24 cellular contexts compared by ENCODE assay signal in the genomic region with DNA sequence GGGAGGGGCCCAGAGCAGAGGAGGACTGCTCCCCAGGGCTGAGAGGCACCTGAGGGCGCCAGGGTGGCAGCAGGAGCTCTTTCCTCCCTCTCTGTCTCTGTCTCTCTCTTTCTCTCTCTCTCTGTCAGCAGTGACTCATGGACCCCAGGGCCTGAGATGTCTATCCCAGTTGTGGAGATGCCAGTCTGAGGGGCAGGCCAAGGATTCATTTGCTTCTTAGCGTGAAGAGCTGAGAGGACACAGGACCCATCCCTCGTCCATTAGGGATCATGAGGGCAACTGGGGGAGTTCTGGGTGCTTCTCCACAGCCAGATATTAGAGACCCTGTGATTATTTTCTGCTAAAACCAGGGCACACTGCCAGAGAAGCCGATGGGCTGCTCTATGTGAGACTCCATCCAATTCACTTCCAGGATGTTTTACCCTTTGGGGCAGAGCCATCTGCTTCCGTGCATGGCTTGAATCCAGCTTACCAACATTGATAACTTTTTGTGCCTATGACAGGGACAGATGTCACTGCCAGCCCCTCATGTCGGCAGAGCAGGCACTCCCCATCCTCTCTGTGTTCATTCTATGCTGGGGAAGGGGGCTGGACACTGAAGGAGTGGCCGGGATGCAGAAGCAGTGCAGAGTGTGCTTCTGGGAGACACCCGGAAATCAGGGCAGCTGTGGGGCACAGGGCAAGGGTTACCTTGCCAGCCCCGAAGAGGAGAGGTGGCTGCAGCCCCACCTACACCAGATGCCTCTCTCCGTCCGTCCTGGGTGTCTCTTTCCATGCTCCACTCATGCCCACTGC. TPM values are rescaled to one million over a fixed set of nuclear protein-coding genes. Genes with fewer than 3 reads are reported as not detected.
DNase-seq lines count a peak whose midpoint lies in the region; ATAC-seq and TF ChIP-seq lines count a peak whose summit lies in the region.
"Had no signal": no experiment of that assay in that cellular context is flagged by ENCODE, and none has a peak within 500 bp of the region (broad histone marks: within the 10 kb centered on the region; RNA-seq: fewer than 3 reads in every experiment).

No MANE protein-coding gene starts in this region.

- H3K4me3 Mint-ChIP-seq in CD4-positive, alpha-beta T cell, result peak overlapping the region; percentile 22
- H3K4me3 Mint-ChIP-seq: activated B cell treated with CpG ODN at 0.5 μM for 24 hours; central memory CD8-positive, alpha-beta T cell; nephron; T-helper 1 cell treated with Interleukin-12 subunit alpha and Interleukin-12 subunit beta and Interleukin-4 antibody, amounts not matched to agents 30 μg/mL and 1 μg/mL, for 36 hours had no signal

- H3K36me3 Mint-ChIP-seq in CD4-positive, alpha-beta T cell (ENCODE audit: low read depth), result no peaks in the 10 kb centered on the region
- H3K36me3 Mint-ChIP-seq: CD14-positive monocyte had no signal

- peak; percentile 31 for DNase-seq in DMS 273 (lab: John Stamatoyannopoulos, UW; ENCODE audit: unreplicated experiment)
- no peak for DNase-seq in DMS 273 treated with DMSO at 0.1 percent for 48 hours (lab: John Stamatoyannopoulos, UW)
- no peak for DNase-seq in CD4-positive, alpha-beta T cell
- DNase-seq in MG63, result peak; percentile 55
- peak; percentile 40 for DNase-seq in fibroblast of mammary gland (ENCODE audit: low read depth)
- DNase-seq in glomerular visceral epithelial cell (ENCODE audit: extremely low spot score), result no peak
- no peak for DNase-seq in caudate nucleus (lab: John Stamatoyannopoulos, UW)
- DNase-seq: activated B cell treated with CpG ODN at 0.5 μM for 24 hours; DND-41; effector memory CD4-positive, alpha-beta T cell; heart left ventricle; NCI-H2107; NK-92 treated with Interleukin-12 subunit alpha and Interleukin-12 subunit beta, amount 100 ng/mL, for 24 hours; stimulated activated naive CD8-positive, alpha-beta T cell treated with anti-CD3 and anti-CD28 coated beads, Interleukin-15, Interleukin-2, amounts not matched to agents 100 U/mL and 50 U/mL, for 24 hours; upper lobe of right lung had no signal

- CTCF ChIA-PET in CD4-positive, alpha-beta T cell (lab: Charles Lee), result interaction anchor here (0.6 kb wide), 1 partner anchor 15 kb away, joined by 3 read pairs; no protein-coding TSS in a partner anchor

- no peak for TF ChIP-seq CTCF in CD4-positive, alpha-beta T cell (IDR thresholded peaks at IDR 0.05)
- no peak for TF ChIP-seq CTCF in fibroblast of mammary gland (conservative IDR thresholded peaks at IDR 0.05; ENCODE audit: control insufficient read depth, insufficient read depth, low read depth, low read length)

- no peaks in the 10 kb centered on the region for H3K9me3 Mint-ChIP-seq in CD4-positive, alpha-beta T cell
- H3K9me3 Mint-ChIP-seq: activated B cell treated with CpG ODN at 0.5 μM for 24 hours; activated T-helper 2 cell treated with anti-CD3 and anti-CD28 coated beads, Interferon-gamma antibody, Interleukin-2, Interleukin-4, amounts not matched to agents 10 μg/mL and 5 μg/mL and 100 μg/mL, durations not matched to agents 14 hours and 24 hours and 36 hours; central memory CD8-positive, alpha-beta T cell; nephron; T-helper 1 cell treated with Interleukin-12 subunit alpha and Interleukin-12 subunit beta and Interleukin-4 antibody, amounts not matched to agents 30 μg/mL and 1 μg/mL, for 36 hours had no signal

- H3K36me3 ChIP-seq in MG63, result no peaks in the 10 kb centered on the region
- H3K36me3 ChIP-seq: heart left ventricle, upper lobe of right lung had no signal

- intact Hi-C loops in CD4-positive, alpha-beta T cell (cut with DNase I, micrococcal nuclease), result loop anchor here in 1 of 2 experiments (2.0 kb wide), 1 partner anchor 47 kb away; no protein-coding TSS in a partner anchor

- H3K9me3 ChIP-seq in CD4-positive, alpha-beta T cell (ENCODE audit: control insufficient read depth, low read length), result no peaks in the 10 kb centered on the region
- H3K9me3 ChIP-seq in MG63, result peaks cover 6% of the 10 kb centered on the region
- H3K9me3 ChIP-seq: heart left ventricle, upper lobe of right lung had no signal

- H3K4me1 Mint-ChIP-seq in CD4-positive, alpha-beta T cell (ENCODE audit: low read depth), result peaks cover 34% of the 10 kb centered on the region
- H3K4me1 Mint-ChIP-seq: central memory CD8-positive, alpha-beta T cell; nephron had no signal

- no peak for ATAC-seq in CD4-positive, alpha-beta T cell (ENCODE audit: poor library complexity)
- ATAC-seq in HG02763 (IDR thresholded peaks at IDR 0.05; ENCODE audit: unreplicated experiment), result no peak
- ATAC-seq: heart left ventricle; Right ventricle myocardium inferior; stimulated activated naive CD8-positive, alpha-beta T cell treated with anti-CD3 and anti-CD28 coated beads, Interleukin-15, Interleukin-2, amounts not matched to agents 100 U/mL and 50 U/mL, for 24 hours; upper lobe of right lung had no signal

- POLR2A ChIA-PET in CD4-positive, alpha-beta T cell (lab: Charles Lee), result no interaction called here

- H3K27me3 ChIP-seq in CD4-positive, alpha-beta T cell (ENCODE audit: control insufficient read depth, insufficient read depth, low read length), result peaks cover under 1% of the 10 kb centered on the region
- H3K27me3 ChIP-seq in MG63, result peaks cover 5% of the 10 kb centered on the region; the same call in 1 of the 2 replicates

- peak overlapping the region; percentile 80 for H3K27ac Mint-ChIP-seq in CD4-positive, alpha-beta T cell
- H3K27ac Mint-ChIP-seq: activated B cell treated with CpG ODN at 0.5 μM for 24 hours; activated T-helper 2 cell treated with anti-CD3 and anti-CD28 coated beads, Interferon-gamma antibody, Interleukin-2, Interleukin-4, amounts not matched to agents 10 μg/mL and 5 μg/mL and 100 μg/mL, durations not matched to agents 14 hours and 24 hours and 36 hours; nephron; T-helper 1 cell treated with Interleukin-12 subunit alpha and Interleukin-12 subunit beta and Interleukin-4 antibody, amounts not matched to agents 30 μg/mL and 1 μg/mL, for 36 hours had no signal

- no peaks in the 10 kb centered on the region for H3K27me3 Mint-ChIP-seq in CD4-positive, alpha-beta T cell

- no peak overlapping the region for H3K4me3 ChIP-seq in MG63
- no peak overlapping the region for H3K4me3 ChIP-seq in fibroblast of mammary gland (ENCODE audit: control insufficient read depth, low read depth, low read length)
- H3K4me3 ChIP-seq: heart left ventricle, upper lobe of right lung had no signal

- no peak overlapping the region for H3K27ac ChIP-seq in CD4-positive, alpha-beta T cell (ENCODE audit: low read depth, low read length)
- H3K27ac ChIP-seq in caudate nucleus (ENCODE audit: low read depth, low read length), result no peak overlapping the region
- H3K27ac ChIP-seq: 22Rv1, heart left ventricle, upper lobe of right lung had no signal

RNA-seq across cellular contexts. Expression of a gene that starts 4.1 kb away (rescaled TPM):
- total RNA-seq in CD4-positive, alpha-beta T cell, result 1 to 10 TPM; 3.4 to 3.8 TPM
- 0.23 TPM in 1 of 2 replicates, not detected in the other for total RNA-seq in MG63 (2014; rRNA removed; shearing (Covaris generic); ENCODE audit: low replicate concordance)
- total RNA-seq: activated B cell treated with CpG ODN at 0.5 μM for 24 hours, lung microvascular endothelial cell had no signal

Comparison
In these comparisons a context has a peak if more than half of its experiments do, and no peak if none do; other contexts are left out.
1. DNase-seq: peak in DMS 273 (single experiment), MG63 (single experiment) and fibroblast of mammary gland (single experiment); none in DMS 273 treated with DMSO at 0.1 percent for 48 hours (single experiment), CD4-positive, alpha-beta T cell (0 of 10), glomerular visceral epithelial cell (single experiment) and caudate nucleus (0 of 61).